Comparison of ENCODE assay signal across 1 cellular context in the genomic region with DNA sequence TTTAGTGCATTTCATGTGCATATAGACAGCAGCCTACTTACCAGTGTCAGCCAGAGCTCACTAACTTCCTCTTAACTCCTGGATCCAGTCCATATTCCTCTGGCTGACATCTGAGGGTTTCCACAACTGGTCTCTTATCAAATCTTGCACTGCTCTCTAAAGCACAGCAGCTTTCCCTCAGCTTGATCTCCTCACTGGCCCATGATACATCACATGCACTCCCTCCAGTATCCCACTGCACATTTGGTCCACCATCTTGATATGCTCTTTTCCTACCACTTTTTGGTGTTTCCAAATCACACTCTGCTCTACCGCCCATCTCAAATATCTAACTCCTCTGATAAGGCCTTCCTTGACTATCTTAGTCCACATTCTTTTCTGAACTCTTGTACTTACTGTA.
A peak's percentile ranks its signal among the peaks of the same experiment; 100 is the strongest.
TF ChIP-seq lines count a peak whose summit lies in the region.

No MANE protein-coding gene starts in this region.

TF ChIP-seq in K562, 482 proteins besides CTCF, POLR2A, EP300 and RAD21 (continued from another document and continues in another):
- TF ChIP-seq, protein P1, sequence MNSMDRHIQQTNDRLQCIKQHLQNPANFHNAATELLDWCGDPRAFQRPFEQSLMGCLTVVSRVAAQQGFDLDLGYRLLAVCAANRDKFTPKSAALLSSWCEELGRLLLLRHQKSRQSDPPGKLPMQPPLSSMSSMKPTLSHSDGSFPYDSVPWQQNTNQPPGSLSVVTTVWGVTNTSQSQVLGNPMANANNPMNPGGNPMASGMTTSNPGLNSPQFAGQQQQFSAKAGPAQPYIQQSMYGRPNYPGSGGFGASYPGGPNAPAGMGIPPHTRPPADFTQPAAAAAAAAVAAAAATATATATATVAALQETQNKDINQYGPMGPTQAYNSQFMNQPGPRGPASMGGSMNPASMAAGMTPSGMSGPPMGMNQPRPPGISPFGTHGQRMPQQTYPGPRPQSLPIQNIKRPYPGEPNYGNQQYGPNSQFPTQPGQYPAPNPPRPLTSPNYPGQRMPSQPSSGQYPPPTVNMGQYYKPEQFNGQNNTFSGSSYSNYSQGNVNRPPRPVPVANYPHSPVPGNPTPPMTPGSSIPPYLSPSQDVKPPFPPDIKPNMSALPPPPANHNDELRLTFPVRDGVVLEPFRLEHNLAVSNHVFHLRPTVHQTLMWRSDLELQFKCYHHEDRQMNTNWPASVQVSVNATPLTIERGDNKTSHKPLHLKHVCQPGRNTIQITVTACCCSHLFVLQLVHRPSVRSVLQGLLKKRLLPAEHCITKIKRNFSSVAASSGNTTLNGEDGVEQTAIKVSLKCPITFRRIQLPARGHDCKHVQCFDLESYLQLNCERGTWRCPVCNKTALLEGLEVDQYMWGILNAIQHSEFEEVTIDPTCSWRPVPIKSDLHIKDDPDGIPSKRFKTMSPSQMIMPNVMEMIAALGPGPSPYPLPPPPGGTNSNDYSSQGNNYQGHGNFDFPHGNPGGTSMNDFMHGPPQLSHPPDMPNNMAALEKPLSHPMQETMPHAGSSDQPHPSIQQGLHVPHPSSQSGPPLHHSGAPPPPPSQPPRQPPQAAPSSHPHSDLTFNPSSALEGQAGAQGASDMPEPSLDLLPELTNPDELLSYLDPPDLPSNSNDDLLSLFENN (IDR thresholded peaks at IDR 0.05; ENCODE audit: low read depth in 2 of 2, low read length in 2 of 2) = no peak
- no peak for TF ChIP-seq KAT2B (IDR thresholded peaks at IDR 0.05; ENCODE audit: low read depth, low read length)
- TF ChIP-seq HNRNPH1 (optimal IDR thresholded peaks at IDR 0.05; ENCODE audit: low read depth, low read length) = no peak
- no peak for TF ChIP-seq CREM (IDR thresholded peaks at IDR 0.05; ENCODE audit: low read depth)
- TF ChIP-seq ZNF780A (CRISPR knock-in tag; IDR thresholded peaks at IDR 0.05) = no peak
- no peak for TF ChIP-seq YBX1 (IDR thresholded peaks at IDR 0.05)
- TF ChIP-seq, protein P2, sequence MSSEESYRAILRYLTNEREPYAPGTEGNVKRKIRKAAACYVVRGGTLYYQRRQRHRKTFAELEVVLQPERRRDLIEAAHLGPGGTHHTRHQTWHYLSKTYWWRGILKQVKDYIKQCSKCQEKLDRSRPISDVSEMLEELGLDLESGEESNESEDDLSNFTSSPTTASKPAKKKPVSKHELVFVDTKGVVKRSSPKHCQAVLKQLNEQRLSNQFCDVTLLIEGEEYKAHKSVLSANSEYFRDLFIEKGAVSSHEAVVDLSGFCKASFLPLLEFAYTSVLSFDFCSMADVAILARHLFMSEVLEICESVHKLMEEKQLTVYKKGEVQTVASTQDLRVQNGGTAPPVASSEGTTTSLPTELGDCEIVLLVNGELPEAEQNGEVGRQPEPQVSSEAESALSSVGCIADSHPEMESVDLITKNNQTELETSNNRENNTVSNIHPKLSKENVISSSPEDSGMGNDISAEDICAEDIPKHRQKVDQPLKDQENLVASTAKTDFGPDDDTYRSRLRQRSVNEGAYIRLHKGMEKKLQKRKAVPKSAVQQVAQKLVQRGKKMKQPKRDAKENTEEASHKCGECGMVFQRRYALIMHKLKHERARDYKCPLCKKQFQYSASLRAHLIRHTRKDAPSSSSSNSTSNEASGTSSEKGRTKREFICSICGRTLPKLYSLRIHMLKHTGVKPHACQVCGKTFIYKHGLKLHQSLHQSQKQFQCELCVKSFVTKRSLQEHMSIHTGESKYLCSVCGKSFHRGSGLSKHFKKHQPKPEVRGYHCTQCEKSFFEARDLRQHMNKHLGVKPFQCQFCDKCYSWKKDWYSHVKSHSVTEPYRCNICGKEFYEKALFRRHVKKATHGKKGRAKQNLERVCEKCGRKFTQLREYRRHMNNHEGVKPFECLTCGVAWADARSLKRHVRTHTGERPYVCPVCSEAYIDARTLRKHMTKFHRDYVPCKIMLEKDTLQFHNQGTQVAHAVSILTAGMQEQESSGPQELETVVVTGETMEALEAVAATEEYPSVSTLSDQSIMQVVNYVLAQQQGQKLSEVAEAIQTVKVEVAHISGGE (CRISPR knock-in tag; IDR thresholded peaks at IDR 0.05) = peak in 1 of 3 experiments; percentile 64; a peak in 2 of 6 replicates
- TF ChIP-seq RBBP5 (IDR thresholded peaks at IDR 0.05; ENCODE audit: borderline replicate concordance, insufficient read depth, low read length, poor library complexity, severe bottlenecking) = no peak
- no peak; the same call in 1 of the 2 replicates for TF ChIP-seq ZNF24 (IDR thresholded peaks at IDR 0.05)
- peak; percentile 47; the same call in 1 of the 2 replicates for TF ChIP-seq NCOR1 (IDR thresholded peaks at IDR 0.05)
- peak; percentile 69; the same call in 1 of the 2 replicates for TF ChIP-seq MTA1 (IDR thresholded peaks at IDR 0.05; ENCODE audit: borderline replicate concordance)
- TF ChIP-seq, protein P3, sequence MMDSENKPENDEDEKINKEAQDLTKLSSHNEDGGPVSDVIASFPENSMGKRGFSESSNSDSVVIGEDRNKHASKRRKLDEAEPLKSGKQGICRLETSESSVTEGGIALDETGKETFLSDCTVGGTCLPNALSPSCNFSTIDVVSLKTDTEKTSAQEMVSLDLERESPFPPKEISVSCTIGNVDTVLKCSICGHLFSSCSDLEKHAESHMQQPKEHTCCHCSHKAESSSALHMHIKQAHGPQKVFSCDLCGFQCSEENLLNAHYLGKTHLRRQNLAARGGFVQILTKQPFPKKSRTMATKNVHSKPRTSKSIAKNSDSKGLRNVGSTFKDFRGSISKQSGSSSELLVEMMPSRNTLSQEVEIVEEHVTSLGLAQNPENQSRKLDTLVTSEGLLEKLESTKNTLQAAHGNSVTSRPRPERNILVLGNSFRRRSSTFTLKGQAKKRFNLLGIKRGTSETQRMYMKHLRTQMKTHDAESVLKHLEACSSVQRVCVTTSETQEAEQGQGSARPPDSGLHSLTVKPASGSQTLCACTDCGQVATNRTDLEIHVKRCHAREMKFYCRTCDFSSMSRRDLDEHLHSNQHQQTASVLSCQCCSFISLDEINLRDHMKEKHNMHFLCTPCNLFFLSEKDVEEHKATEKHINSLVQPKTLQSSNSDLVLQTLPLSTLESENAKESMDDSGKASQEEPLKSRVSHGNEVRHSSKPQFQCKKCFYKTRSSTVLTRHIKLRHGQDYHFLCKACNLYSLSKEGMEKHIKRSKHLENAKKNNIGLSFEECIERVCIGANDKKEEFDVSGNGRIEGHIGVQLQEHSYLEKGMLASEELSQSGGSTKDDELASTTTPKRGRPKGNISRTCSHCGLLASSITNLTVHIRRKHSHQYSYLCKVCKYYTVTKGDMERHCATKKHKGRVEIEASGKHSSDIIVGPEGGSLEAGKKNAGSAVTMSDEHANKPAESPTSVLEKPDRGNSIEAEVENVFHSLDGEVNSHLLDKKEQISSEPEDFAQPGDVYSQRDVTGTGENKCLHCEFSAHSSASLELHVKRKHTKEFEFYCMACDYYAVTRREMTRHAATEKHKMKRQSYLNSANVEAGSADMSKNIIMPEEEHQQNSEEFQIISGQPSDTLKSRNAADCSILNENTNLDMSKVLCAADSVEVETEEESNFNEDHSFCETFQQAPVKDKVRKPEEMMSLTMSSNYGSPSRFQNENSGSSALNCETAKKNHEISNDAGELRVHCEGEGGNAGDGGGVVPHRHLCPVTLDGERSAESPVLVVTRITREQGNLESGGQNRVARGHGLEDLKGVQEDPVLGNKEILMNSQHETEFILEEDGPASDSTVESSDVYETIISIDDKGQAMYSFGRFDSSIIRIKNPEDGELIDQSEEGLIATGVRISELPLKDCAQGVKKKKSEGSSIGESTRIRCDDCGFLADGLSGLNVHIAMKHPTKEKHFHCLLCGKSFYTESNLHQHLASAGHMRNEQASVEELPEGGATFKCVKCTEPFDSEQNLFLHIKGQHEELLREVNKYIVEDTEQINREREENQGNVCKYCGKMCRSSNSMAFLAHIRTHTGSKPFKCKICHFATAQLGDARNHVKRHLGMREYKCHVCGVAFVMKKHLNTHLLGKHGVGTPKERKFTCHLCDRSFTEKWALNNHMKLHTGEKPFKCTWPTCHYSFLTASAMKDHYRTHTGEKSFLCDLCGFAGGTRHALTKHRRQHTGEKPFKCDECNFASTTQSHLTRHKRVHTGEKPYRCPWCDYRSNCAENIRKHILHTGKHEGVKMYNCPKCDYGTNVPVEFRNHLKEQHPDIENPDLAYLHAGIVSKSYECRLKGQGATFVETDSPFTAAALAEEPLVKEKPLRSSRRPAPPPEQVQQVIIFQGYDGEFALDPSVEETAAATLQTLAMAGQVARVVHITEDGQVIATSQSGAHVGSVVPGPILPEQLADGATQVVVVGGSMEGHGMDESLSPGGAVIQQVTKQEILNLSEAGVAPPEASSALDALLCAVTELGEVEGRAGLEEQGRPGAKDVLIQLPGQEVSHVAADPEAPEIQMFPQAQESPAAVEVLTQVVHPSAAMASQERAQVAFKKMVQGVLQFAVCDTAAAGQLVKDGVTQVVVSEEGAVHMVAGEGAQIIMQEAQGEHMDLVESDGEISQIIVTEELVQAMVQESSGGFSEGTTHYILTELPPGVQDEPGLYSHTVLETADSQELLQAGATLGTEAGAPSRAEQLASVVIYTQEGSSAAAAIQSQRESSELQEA (IDR thresholded peaks at IDR 0.05; ENCODE audit: low read depth) = no peak
- TF ChIP-seq ZBTB7A (IDR thresholded peaks at IDR 0.05; ENCODE audit: borderline replicate concordance, control insufficient read depth, low read depth, low read length) = no peak
- TF ChIP-seq, protein P4, sequence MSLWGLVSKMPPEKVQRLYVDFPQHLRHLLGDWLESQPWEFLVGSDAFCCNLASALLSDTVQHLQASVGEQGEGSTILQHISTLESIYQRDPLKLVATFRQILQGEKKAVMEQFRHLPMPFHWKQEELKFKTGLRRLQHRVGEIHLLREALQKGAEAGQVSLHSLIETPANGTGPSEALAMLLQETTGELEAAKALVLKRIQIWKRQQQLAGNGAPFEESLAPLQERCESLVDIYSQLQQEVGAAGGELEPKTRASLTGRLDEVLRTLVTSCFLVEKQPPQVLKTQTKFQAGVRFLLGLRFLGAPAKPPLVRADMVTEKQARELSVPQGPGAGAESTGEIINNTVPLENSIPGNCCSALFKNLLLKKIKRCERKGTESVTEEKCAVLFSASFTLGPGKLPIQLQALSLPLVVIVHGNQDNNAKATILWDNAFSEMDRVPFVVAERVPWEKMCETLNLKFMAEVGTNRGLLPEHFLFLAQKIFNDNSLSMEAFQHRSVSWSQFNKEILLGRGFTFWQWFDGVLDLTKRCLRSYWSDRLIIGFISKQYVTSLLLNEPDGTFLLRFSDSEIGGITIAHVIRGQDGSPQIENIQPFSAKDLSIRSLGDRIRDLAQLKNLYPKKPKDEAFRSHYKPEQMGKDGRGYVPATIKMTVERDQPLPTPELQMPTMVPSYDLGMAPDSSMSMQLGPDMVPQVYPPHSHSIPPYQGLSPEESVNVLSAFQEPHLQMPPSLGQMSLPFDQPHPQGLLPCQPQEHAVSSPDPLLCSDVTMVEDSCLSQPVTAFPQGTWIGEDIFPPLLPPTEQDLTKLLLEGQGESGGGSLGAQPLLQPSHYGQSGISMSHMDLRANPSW (CRISPR knock-in tag; IDR thresholded peaks at IDR 0.05) = no peak
- peak; percentile 84 for TF ChIP-seq NFIC (IDR thresholded peaks at IDR 0.05)
- TF ChIP-seq FOSL1 (tag; conservative IDR thresholded peaks at IDR 0.05) = peak; percentile 64
- TF ChIP-seq, protein P5, sequence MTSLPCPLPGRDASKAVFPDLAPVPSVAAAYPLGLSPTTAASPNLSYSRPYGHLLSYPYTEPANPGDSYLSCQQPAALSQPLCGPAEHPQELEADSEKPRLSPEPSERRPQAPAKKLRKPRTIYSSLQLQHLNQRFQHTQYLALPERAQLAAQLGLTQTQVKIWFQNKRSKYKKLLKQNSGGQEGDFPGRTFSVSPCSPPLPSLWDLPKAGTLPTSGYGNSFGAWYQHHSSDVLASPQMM (CRISPR knock-in tag; IDR thresholded peaks at IDR 0.05) = no peak
- no peak for TF ChIP-seq ZFX (CRISPR knock-in tag; IDR thresholded peaks at IDR 0.05)
- no peak for TF ChIP-seq ZNF507 (tag; conservative IDR thresholded peaks at IDR 0.05)
- TF ChIP-seq, protein P6, sequence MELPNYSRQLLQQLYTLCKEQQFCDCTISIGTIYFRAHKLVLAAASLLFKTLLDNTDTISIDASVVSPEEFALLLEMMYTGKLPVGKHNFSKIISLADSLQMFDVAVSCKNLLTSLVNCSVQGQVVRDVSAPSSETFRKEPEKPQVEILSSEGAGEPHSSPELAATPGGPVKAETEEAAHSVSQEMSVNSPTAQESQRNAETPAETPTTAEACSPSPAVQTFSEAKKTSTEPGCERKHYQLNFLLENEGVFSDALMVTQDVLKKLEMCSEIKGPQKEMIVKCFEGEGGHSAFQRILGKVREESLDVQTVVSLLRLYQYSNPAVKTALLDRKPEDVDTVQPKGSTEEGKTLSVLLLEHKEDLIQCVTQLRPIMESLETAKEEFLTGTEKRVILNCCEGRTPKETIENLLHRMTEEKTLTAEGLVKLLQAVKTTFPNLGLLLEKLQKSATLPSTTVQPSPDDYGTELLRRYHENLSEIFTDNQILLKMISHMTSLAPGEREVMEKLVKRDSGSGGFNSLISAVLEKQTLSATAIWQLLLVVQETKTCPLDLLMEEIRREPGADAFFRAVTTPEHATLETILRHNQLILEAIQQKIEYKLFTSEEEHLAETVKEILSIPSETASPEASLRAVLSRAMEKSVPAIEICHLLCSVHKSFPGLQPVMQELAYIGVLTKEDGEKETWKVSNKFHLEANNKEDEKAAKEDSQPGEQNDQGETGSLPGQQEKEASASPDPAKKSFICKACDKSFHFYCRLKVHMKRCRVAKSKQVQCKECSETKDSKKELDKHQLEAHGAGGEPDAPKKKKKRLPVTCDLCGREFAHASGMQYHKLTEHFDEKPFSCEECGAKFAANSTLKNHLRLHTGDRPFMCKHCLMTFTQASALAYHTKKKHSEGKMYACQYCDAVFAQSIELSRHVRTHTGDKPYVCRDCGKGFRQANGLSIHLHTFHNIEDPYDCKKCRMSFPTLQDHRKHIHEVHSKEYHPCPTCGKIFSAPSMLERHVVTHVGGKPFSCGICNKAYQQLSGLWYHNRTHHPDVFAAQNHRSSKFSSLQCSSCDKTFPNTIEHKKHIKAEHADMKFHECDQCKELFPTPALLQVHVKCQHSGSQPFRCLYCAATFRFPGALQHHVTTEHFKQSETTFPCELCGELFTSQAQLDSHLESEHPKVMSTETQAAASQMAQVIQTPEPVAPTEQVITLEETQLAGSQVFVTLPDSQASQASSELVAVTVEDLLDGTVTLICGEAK (IDR thresholded peaks at IDR 0.05) = peak; percentile 31; the same call in 1 of the 2 replicates
- TF ChIP-seq, protein P6 (CRISPR knock-in tag; IDR thresholded peaks at IDR 0.05) = no peak
